ENCODE assay signal across 1 cellular context in the genomic region with DNA sequence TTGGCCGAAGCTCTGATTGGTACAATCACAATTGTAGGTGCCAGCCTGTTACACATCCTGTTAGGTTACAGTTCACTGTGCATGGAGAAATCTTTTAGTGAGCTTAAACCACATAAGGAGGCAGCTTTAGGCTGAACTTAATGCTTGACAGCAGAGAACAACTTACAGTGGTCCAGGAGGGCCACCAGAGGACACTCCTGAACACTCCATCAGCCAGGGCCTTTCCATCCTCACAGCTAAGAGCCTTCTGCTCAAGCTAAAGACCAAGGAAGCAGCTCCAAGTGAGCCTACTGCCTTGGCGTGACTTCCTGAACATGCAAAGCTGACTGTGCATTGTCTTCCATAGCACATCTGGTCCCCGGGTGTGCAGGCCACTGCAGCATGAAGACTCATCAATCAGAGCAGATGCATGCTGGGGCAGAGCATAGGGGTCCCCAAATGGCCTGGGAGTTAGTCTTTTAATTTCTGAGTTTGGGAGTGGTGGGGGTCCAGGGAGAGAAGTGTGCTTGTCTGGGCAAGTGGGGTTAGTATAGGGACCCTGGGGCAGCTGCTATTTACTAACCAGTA.
TF ChIP-seq lines count a peak whose summit lies in the region.

No MANE protein-coding gene starts in this region.

TF ChIP-seq in SK-N-SH, 30 proteins besides CTCF, POLR2A, EP300 and RAD21 (continued from another document):
- TF ChIP-seq, protein P1, sequence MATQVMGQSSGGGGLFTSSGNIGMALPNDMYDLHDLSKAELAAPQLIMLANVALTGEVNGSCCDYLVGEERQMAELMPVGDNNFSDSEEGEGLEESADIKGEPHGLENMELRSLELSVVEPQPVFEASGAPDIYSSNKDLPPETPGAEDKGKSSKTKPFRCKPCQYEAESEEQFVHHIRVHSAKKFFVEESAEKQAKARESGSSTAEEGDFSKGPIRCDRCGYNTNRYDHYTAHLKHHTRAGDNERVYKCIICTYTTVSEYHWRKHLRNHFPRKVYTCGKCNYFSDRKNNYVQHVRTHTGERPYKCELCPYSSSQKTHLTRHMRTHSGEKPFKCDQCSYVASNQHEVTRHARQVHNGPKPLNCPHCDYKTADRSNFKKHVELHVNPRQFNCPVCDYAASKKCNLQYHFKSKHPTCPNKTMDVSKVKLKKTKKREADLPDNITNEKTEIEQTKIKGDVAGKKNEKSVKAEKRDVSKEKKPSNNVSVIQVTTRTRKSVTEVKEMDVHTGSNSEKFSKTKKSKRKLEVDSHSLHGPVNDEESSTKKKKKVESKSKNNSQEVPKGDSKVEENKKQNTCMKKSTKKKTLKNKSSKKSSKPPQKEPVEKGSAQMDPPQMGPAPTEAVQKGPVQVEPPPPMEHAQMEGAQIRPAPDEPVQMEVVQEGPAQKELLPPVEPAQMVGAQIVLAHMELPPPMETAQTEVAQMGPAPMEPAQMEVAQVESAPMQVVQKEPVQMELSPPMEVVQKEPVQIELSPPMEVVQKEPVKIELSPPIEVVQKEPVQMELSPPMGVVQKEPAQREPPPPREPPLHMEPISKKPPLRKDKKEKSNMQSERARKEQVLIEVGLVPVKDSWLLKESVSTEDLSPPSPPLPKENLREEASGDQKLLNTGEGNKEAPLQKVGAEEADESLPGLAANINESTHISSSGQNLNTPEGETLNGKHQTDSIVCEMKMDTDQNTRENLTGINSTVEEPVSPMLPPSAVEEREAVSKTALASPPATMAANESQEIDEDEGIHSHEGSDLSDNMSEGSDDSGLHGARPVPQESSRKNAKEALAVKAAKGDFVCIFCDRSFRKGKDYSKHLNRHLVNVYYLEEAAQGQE (IDR thresholded peaks at IDR 0.05; ENCODE audit: low read depth, low read length) = no peak
- no peak for TF ChIP-seq POLR2AphosphoS5 (IDR thresholded peaks at IDR 0.05; ENCODE audit: low read depth, low read length)
- TF ChIP-seq RCOR1 (IDR thresholded peaks at IDR 0.05; ENCODE audit: low read length) = no peak
- TF ChIP-seq FOXM1 (IDR thresholded peaks at IDR 0.05; ENCODE audit: low read depth) = no peak
- no peak for TF ChIP-seq YY1 (IDR thresholded peaks at IDR 0.05; ENCODE audit: low read depth)
